Comparison of ENCODE assay signal across 1 cellular context in the genomic region with DNA sequence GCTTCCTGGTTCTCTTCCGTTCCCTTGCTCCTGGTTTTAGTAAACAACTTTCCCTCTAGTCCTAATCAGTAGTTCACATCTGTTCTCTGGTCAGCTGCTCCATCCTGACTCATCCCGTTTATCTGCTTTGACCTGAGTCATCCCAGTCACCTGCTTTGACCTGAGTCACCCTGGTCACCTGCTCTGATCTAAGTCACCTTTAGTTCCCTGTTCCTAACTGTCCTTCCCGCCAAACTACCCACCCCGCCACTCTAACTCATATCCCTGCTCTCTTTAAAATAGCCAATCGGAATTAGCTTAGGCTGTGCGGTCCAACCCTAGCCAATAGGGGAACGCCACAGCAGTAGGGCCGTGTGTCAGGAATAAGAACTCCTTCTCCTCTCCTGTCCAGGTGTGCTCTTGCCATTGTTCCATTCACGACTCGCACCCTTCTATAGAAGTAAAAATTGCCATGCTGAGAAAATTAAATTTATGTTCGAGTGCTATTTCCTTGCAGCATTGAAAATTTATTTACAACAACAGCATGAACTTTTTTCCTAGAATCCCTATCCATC.
TF ChIP-seq lines count a peak whose summit lies in the region.

No MANE protein-coding gene starts in this region.

TF ChIP-seq in K562, 482 proteins besides CTCF, POLR2A, EP300 and RAD21 (continued from another document):
- TF ChIP-seq, protein P1, sequence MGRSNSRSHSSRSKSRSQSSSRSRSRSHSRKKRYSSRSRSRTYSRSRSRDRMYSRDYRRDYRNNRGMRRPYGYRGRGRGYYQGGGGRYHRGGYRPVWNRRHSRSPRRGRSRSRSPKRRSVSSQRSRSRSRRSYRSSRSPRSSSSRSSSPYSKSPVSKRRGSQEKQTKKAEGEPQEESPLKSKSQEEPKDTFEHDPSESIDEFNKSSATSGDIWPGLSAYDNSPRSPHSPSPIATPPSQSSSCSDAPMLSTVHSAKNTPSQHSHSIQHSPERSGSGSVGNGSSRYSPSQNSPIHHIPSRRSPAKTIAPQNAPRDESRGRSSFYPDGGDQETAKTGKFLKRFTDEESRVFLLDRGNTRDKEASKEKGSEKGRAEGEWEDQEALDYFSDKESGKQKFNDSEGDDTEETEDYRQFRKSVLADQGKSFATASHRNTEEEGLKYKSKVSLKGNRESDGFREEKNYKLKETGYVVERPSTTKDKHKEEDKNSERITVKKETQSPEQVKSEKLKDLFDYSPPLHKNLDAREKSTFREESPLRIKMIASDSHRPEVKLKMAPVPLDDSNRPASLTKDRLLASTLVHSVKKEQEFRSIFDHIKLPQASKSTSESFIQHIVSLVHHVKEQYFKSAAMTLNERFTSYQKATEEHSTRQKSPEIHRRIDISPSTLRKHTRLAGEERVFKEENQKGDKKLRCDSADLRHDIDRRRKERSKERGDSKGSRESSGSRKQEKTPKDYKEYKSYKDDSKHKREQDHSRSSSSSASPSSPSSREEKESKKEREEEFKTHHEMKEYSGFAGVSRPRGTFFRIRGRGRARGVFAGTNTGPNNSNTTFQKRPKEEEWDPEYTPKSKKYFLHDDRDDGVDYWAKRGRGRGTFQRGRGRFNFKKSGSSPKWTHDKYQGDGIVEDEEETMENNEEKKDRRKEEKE (IDR thresholded peaks at IDR 0.05; ENCODE audit: borderline replicate concordance in 1 of 2, control insufficient read depth in 1 of 2, low read depth in 2 of 2, low read length in 1 of 2): no peak
- no peak for TF ChIP-seq PRPF4 (IDR thresholded peaks at IDR 0.05; ENCODE audit: insufficient read depth, low read depth, low read length, poor library complexity, severe bottlenecking)
- TF ChIP-seq, protein P2, sequence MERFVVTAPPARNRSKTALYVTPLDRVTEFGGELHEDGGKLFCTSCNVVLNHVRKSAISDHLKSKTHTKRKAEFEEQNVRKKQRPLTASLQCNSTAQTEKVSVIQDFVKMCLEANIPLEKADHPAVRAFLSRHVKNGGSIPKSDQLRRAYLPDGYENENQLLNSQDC (CRISPR knock-in tag; IDR thresholded peaks at IDR 0.05): no peak
- no peak for TF ChIP-seq ZNF408 (CRISPR knock-in tag; IDR thresholded peaks at IDR 0.05; ENCODE audit: low read depth)
- no peak for TF ChIP-seq SRSF7 (optimal IDR thresholded peaks at IDR 0.05; ENCODE audit: low read depth, low read length)
- TF ChIP-seq RBM17 (IDR thresholded peaks at IDR 0.05; ENCODE audit: borderline replicate concordance, low read depth, low read length): no peak
- TF ChIP-seq ZBED1 (IDR thresholded peaks at IDR 0.05): no peak
- peak; percentile 72 for TF ChIP-seq RAD51 (IDR thresholded peaks at IDR 0.05; ENCODE audit: borderline replicate concordance, low read depth)
- TF ChIP-seq MAFF (IDR thresholded peaks at IDR 0.05; ENCODE audit: low read length): peak; percentile 86
- no peak; the same call in none of the 2 replicates for TF ChIP-seq ETV5 (CRISPR knock-in tag; IDR thresholded peaks at IDR 0.05; ENCODE audit: low read depth)
- TF ChIP-seq, protein P3, sequence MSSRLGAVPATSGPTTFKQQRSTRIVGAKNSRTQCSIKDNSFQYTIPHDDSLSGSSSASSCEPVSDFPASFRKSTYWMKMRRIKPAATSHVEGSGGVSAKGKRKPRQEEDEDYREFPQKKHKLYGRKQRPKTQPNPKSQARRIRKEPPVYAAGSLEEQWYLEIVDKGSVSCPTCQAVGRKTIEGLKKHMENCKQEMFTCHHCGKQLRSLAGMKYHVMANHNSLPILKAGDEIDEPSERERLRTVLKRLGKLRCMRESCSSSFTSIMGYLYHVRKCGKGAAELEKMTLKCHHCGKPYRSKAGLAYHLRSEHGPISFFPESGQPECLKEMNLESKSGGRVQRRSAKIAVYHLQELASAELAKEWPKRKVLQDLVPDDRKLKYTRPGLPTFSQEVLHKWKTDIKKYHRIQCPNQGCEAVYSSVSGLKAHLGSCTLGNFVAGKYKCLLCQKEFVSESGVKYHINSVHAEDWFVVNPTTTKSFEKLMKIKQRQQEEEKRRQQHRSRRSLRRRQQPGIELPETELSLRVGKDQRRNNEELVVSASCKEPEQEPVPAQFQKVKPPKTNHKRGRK (tag; IDR thresholded peaks at IDR 0.05): no peak
- no peak for TF ChIP-seq RFX1 (IDR thresholded peaks at IDR 0.05)
- TF ChIP-seq RBM34 (IDR thresholded peaks at IDR 0.05; ENCODE audit: borderline replicate concordance, insufficient read depth, low read length): no peak
- peak; percentile 52; the same call in 1 of the 2 replicates for TF ChIP-seq ZNF324 (CRISPR knock-in tag; IDR thresholded peaks at IDR 0.05)
- 0 out of 2 replicates have a peak, but pooled peaks have one; percentile 45 for TF ChIP-seq KAT7 (CRISPR knock-in tag; IDR thresholded peaks at IDR 0.05; ENCODE audit: borderline replicate concordance)
- TF ChIP-seq SREBF1 (IDR thresholded peaks at IDR 0.05; ENCODE audit: borderline replicate concordance, low read depth, low read length): peak; percentile 61; the same call in 1 of the 2 replicates
- peak; percentile 99 for TF ChIP-seq CTBP1 (IDR thresholded peaks at IDR 0.05; ENCODE audit: borderline replicate concordance)
- no peak for TF ChIP-seq ZBTB8A (IDR thresholded peaks at IDR 0.05; ENCODE audit: partially characterized antibody)
- TF ChIP-seq WHSC1 (IDR thresholded peaks at IDR 0.05; ENCODE audit: low read length): no peak
